Comparison of ENCODE assay signal across 8 cellular contexts in the genomic region with DNA sequence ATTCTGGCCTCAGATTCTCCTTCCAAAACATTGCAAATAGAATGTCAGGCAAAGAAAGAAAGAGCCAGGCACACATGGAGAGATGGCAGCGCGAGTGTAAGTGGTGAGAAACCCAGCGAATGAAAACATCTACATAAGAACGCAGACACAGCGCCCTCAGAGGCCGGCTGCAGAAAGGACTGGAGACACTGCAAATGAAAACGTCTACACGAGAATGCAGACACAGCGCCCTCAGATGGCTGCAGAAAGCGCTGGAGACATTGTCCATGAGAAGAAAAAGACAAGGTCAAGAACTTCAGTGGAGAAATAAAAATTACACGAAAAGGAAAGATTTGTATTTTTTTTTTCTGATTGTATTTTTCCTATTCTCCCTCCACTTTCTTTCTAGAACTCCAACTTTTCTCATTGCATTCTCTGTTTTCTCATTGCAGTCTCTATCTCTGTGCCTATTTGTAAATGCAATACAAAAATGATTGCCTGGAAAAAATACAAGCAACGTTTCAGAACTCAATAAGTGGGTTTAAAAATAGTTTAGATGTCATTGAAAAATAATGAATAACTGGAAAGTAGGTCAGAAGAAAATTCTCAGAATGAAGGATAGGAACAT.
DNase-seq lines count a peak whose midpoint lies in the region; ATAC-seq and TF ChIP-seq lines count a peak whose summit lies in the region.

No MANE protein-coding gene starts in this region.

- peak; percentile 98 for TF ChIP-seq CTCF in AG09309 (IDR thresholded peaks at IDR 0.05; ENCODE audit: control insufficient read depth, insufficient read depth, low read depth, low read length, missing control alignments)
- peak; percentile 64 for TF ChIP-seq CTCF in colonic mucosa (IDR thresholded peaks at IDR 0.05)
- peak; percentile 83 for TF ChIP-seq CTCF in liver (IDR thresholded peaks at IDR 0.05; ENCODE audit: low read depth, low read length, missing input control)

- H3K36me3 ChIP-seq in colonic mucosa (no peaks in the 10 kb centered on the region), liver (ENCODE audit: control insufficient read depth in 4 of 4, insufficient read depth in 3 of 4, low read depth in 1 of 4, low read length in 3 of 4) (no peaks in the 10 kb centered on the region)

- DNase-seq in AG09309 (ENCODE audit: low read depth): peak; percentile 82
- DNase-seq in NCI-H524 treated with DMSO at 0.1 percent for 48 hours (lab: John Stamatoyannopoulos, UW): peak; percentile 74
- peak; percentile 53 to 73 for DNase-seq in activated CD4-positive, alpha-beta T cell treated with anti-CD3 and anti-CD28 coated beads for 4 hours
- peak; percentile 85 for DNase-seq in colonic mucosa
- DNase-seq in stimulated activated CD4-positive, alpha-beta T cell treated with anti-CD3 and anti-CD28 coated beads, TNF-alpha, amount 100 ng/mL, for 4 hours (ENCODE audit: low read depth in 3 of 3): peak; percentile 38 to 51 (median 48)

- no peak overlapping the region for H3K27ac ChIP-seq in colonic mucosa
- H3K27ac ChIP-seq in liver (ENCODE audit: low read depth in 1 of 2, low read length in 2 of 2): no peak overlapping the region

- H3K4me1 ChIP-seq in colonic mucosa (no peaks in the 10 kb centered on the region), liver (ENCODE audit: control insufficient read depth in 4 of 4, insufficient read depth in 4 of 4, low read length in 3 of 4) (peaks cover 0 to 8% (median 1%) of the 10 kb centered on the region in 4 donors)

- H3K27me3 ChIP-seq in colonic mucosa (peaks cover 18% of the 10 kb centered on the region), liver (ENCODE audit: control insufficient read depth in 4 of 4, insufficient read depth in 4 of 4, low read length in 3 of 4) (peaks cover 0 to 4% (median 2%) of the 10 kb centered on the region in 4 donors)

- H3K4me3 ChIP-seq in AG09309 (ENCODE audit: control insufficient read depth, low read depth, low read length) (no peak overlapping the region), colonic mucosa (no peak overlapping the region), liver (ENCODE audit: low read depth in 1 of 3, low read length in 3 of 3) (no peak overlapping the region)

- intact Hi-C loops in colonic mucosa (cut with DNase I): loop anchor here (5.0 kb wide), 1 partner anchor 474 kb away; no protein-coding TSS in a partner anchor

- ATAC-seq in GM18909 (IDR thresholded peaks at IDR 0.05; ENCODE audit: poor library complexity, unreplicated experiment): peak; percentile 87
- ATAC-seq in HG03565 (IDR thresholded peaks at IDR 0.05; ENCODE audit: unreplicated experiment): peak; percentile 78

- no peak overlapping the region for H3K9ac ChIP-seq in colonic mucosa (ENCODE audit: low read depth in 2 of 2, low read length in 2 of 2)
- no peak overlapping the region for H3K9ac ChIP-seq in liver (ENCODE audit: low read depth in 1 of 2, low read length in 2 of 2)

- 3% methylated on average over 12 of the region's 12 CpGs for WGBS in liver

- peak; percentile 85 to 90 for TF ChIP-seq RAD21 in liver (IDR thresholded peaks at IDR 0.05)

- H3K9me3 ChIP-seq in colonic mucosa (no peaks in the 10 kb centered on the region), liver (ENCODE audit: control insufficient read depth in 4 of 4, low read length in 3 of 4) (no peaks in the 10 kb centered on the region)

TF ChIP-seq in liver, 16 proteins besides CTCF, POLR2A, EP300 and RAD21:
- TF ChIP-seq NR2F2 (IDR thresholded peaks at IDR 0.05): no peak
- no peak for TF ChIP-seq GABPA (IDR thresholded peaks at IDR 0.05 in 1 of 2, conservative IDR thresholded peaks at IDR 0.05 in 1 of 2)
- no peak for TF ChIP-seq EGR1 (IDR thresholded peaks at IDR 0.05; ENCODE audit: low read depth in 2 of 2)
- TF ChIP-seq HNF4G (IDR thresholded peaks at IDR 0.05): no peak
- TF ChIP-seq, protein P1, sequence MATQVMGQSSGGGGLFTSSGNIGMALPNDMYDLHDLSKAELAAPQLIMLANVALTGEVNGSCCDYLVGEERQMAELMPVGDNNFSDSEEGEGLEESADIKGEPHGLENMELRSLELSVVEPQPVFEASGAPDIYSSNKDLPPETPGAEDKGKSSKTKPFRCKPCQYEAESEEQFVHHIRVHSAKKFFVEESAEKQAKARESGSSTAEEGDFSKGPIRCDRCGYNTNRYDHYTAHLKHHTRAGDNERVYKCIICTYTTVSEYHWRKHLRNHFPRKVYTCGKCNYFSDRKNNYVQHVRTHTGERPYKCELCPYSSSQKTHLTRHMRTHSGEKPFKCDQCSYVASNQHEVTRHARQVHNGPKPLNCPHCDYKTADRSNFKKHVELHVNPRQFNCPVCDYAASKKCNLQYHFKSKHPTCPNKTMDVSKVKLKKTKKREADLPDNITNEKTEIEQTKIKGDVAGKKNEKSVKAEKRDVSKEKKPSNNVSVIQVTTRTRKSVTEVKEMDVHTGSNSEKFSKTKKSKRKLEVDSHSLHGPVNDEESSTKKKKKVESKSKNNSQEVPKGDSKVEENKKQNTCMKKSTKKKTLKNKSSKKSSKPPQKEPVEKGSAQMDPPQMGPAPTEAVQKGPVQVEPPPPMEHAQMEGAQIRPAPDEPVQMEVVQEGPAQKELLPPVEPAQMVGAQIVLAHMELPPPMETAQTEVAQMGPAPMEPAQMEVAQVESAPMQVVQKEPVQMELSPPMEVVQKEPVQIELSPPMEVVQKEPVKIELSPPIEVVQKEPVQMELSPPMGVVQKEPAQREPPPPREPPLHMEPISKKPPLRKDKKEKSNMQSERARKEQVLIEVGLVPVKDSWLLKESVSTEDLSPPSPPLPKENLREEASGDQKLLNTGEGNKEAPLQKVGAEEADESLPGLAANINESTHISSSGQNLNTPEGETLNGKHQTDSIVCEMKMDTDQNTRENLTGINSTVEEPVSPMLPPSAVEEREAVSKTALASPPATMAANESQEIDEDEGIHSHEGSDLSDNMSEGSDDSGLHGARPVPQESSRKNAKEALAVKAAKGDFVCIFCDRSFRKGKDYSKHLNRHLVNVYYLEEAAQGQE (IDR thresholded peaks at IDR 0.05): no peak
- TF ChIP-seq HNF4A (conservative IDR thresholded peaks at IDR 0.05): peak in 1 of 2 donors; percentile 40
- peak; percentile 20 to 27 for TF ChIP-seq RXRA (IDR thresholded peaks at IDR 0.05)
- TF ChIP-seq, protein P2, sequence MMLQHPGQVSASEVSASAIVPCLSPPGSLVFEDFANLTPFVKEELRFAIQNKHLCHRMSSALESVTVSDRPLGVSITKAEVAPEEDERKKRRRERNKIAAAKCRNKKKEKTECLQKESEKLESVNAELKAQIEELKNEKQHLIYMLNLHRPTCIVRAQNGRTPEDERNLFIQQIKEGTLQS (IDR thresholded peaks at IDR 0.05): no peak
- peak in 1 of 2 donors; percentile 35 for TF ChIP-seq JUND (IDR thresholded peaks at IDR 0.05)
- TF ChIP-seq YY1 (IDR thresholded peaks at IDR 0.05): peak; percentile 16
